Comparison of ENCODE assay signal across 20 cellular contexts in the genomic region with DNA sequence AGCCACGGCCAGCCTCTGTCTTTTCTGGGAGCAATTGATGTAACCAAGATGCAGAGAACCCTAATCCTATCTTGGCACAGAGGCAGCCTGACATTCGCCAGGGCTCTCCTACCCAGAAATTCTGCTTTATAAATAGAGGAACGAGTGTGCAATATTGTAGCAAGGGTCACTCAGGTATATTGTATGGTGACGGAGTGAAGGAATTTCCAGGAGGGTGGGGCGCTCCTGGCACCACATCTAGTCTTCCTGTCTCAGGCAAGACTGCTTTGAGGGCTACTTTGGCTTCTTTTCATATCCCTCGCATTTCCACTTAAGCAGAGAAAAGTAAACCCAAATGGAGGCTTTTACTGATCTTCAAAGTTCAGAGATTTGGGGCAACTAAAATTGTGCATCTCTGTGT.
A peak's percentile ranks its signal among the peaks of the same experiment; 100 is the strongest.
DNase-seq lines count a peak whose midpoint lies in the region; ATAC-seq and TF ChIP-seq lines count a peak whose summit lies in the region.
"Had no signal": no experiment of that assay in that cellular context is flagged by ENCODE, and none has a peak within 500 bp of the region (broad histone marks: within the 10 kb centered on the region; RNA-seq: fewer than 3 reads in every experiment).

No MANE protein-coding gene starts in this region.

- H3K27me3 Mint-ChIP-seq in MCF 10A (ENCODE audit: insufficient read depth, unreplicated experiment), result peaks cover 10% of the 10 kb centered on the region
- peaks cover 2% of the 10 kb centered on the region for H3K27me3 Mint-ChIP-seq in activated T-cell treated with anti-CD3 and anti-CD28 coated beads, Interleukin-2, amount 50 U/mL, for 4 hours (ENCODE audit: low read depth)
- H3K27me3 Mint-ChIP-seq: B cell; CD4-positive, CD25-positive, alpha-beta regulatory T cell had no signal

- POLR2A ChIA-PET in MCF 10A (lab: Yijun Ruan, JAX), result interaction anchor here (0.7 to 0.9 kb wide), 3 partner anchors 9 to 213 kb away, joined by 3 to 6 read pairs (median 3); no protein-coding TSS in a partner anchor

- no peaks in the 10 kb centered on the region for H3K36me3 ChIP-seq in breast epithelium
- no peaks in the 10 kb centered on the region for H3K36me3 ChIP-seq in mucosa of descending colon (ENCODE audit: low read depth)
- H3K36me3 ChIP-seq in upper lobe of right lung, result no peaks in the 10 kb centered on the region
- H3K36me3 ChIP-seq in vagina, result no peaks in the 10 kb centered on the region
- H3K36me3 ChIP-seq: BLaER1 had no signal

- H3K9me3 Mint-ChIP-seq in MCF 10A (ENCODE audit: unreplicated experiment), result peaks cover 25% of the 10 kb centered on the region
- peaks cover 5% of the 10 kb centered on the region for H3K9me3 Mint-ChIP-seq in activated T-cell treated with anti-CD3 and anti-CD28 coated beads, Interleukin-2, amount 50 U/mL, for 4 hours
- H3K9me3 Mint-ChIP-seq: CD8-positive, alpha-beta T cell had no signal

- H3K27me3 ChIP-seq in breast epithelium, result no peaks in the 10 kb centered on the region
- H3K27me3 ChIP-seq in upper lobe of right lung, result no peaks in the 10 kb centered on the region
- H3K27me3 ChIP-seq in vagina, result no peaks in the 10 kb centered on the region
- H3K27me3 ChIP-seq: BLaER1 had no signal

- intact Hi-C loops in MCF 10A (cut with micrococcal nuclease), result no loop called here
- intact Hi-C loops in breast epithelium (cut with DNase I; ENCODE audit: low total_unique reads), result no loop called here
- intact Hi-C loops in mucosa of descending colon (cut with DNase I, micrococcal nuclease), result no loop called here
- intact Hi-C loops in upper lobe of right lung (cut with DNase I), result no loop called here
- intact Hi-C loops in vagina (cut with DNase I), result no loop called here

- no peak overlapping the region for H3K27ac Mint-ChIP-seq in MCF 10A (ENCODE audit: low read depth, unreplicated experiment)
- H3K27ac Mint-ChIP-seq: B cell; CD4-positive, CD25-positive, alpha-beta regulatory T cell; CD8-positive, alpha-beta T cell had no signal

- no peak overlapping the region for H3K4me3 Mint-ChIP-seq in MCF 10A (ENCODE audit: unreplicated experiment)
- H3K4me3 Mint-ChIP-seq in activated T-cell treated with anti-CD3 and anti-CD28 coated beads, Interleukin-2, amount 50 U/mL, for 4 hours, result no peak overlapping the region
- H3K4me3 Mint-ChIP-seq: B cell; CD4-positive, CD25-positive, alpha-beta regulatory T cell; CD8-positive, alpha-beta T cell had no signal

- BruUV-seq in MCF 10A (replicated peaks; lab: Mats Ljungman, UMichigan), result no TSS peak

- H3K4me3 ChIP-seq in breast epithelium (no peak overlapping the region), mucosa of descending colon (no peak overlapping the region), upper lobe of right lung (no peak overlapping the region), vagina (no peak overlapping the region)
- H3K4me3 ChIP-seq: BLaER1, GM23248 had no signal

- no peaks in the 10 kb centered on the region for H3K4me1 Mint-ChIP-seq in MCF 10A (ENCODE audit: insufficient read depth, unreplicated experiment)
- H3K4me1 Mint-ChIP-seq in activated T-cell treated with anti-CD3 and anti-CD28 coated beads, Interleukin-2, amount 50 U/mL, for 4 hours (ENCODE audit: low read depth), result no peaks in the 10 kb centered on the region
- H3K4me1 Mint-ChIP-seq: B cell had no signal

- H3K9me3 ChIP-seq in breast epithelium (no peaks in the 10 kb centered on the region), mucosa of descending colon (no peaks in the 10 kb centered on the region), upper lobe of right lung (no peaks in the 10 kb centered on the region), vagina (no peaks in the 10 kb centered on the region)
- H3K9me3 ChIP-seq: BLaER1 had no signal

- H3K36me3 Mint-ChIP-seq in MCF 10A (ENCODE audit: insufficient read depth, unreplicated experiment), result no peaks in the 10 kb centered on the region
- no peaks in the 10 kb centered on the region for H3K36me3 Mint-ChIP-seq in activated T-cell treated with anti-CD3 and anti-CD28 coated beads, Interleukin-2, amount 50 U/mL, for 4 hours (ENCODE audit: insufficient read depth)
- H3K36me3 Mint-ChIP-seq: CD4-positive, CD25-positive, alpha-beta regulatory T cell; CD8-positive, alpha-beta T cell had no signal

- TF ChIP-seq CTCF in MCF 10A (IDR thresholded peaks at IDR 0.05; ENCODE audit: unreplicated experiment), result no peak
- TF ChIP-seq CTCF in breast epithelium (IDR thresholded peaks at IDR 0.05), result no peak
- TF ChIP-seq CTCF in mucosa of descending colon (IDR thresholded peaks at IDR 0.05), result no peak
- no peak for TF ChIP-seq CTCF in upper lobe of right lung (IDR thresholded peaks at IDR 0.05)
- TF ChIP-seq CTCF in vagina (IDR thresholded peaks at IDR 0.05), result no peak

- H3K27ac ChIP-seq in breast epithelium (no peak overlapping the region), upper lobe of right lung (no peak overlapping the region), vagina (no peak overlapping the region)
- H3K27ac ChIP-seq: 22Rv1, BLaER1, C4-2B, GM23248 had no signal

- ATAC-seq in esophagus mucosa, result peak; percentile 44
- ATAC-seq in mucosa of descending colon, result peak; percentile 63
- ATAC-seq in upper lobe of right lung, result peak; percentile 34
- ATAC-seq in GM21381 (IDR thresholded peaks at IDR 0.05; ENCODE audit: unreplicated experiment), result no peak
- no peak for ATAC-seq in activated T-cell treated with anti-CD3 and anti-CD28 coated beads, Interleukin-2, amount 50 U/mL, for 4 hours
- ATAC-seq: CD8-positive, alpha-beta T cell had no signal

- H3K4me1 ChIP-seq in breast epithelium (no peaks in the 10 kb centered on the region), mucosa of descending colon (ENCODE audit: low read depth) (no peaks in the 10 kb centered on the region), upper lobe of right lung (no peaks in the 10 kb centered on the region), vagina (no peaks in the 10 kb centered on the region)
- H3K4me1 ChIP-seq: BLaER1, Caco-2 had no signal

- TF ChIP-seq POLR2A in breast epithelium (IDR thresholded peaks at IDR 0.05) (no peak), vagina (IDR thresholded peaks at IDR 0.05) (no peak)

- CTCF ChIA-PET in MCF 10A (lab: Yijun Ruan, JAX), result no interaction called here

- DNase-seq in MCF 10A (ENCODE audit: unreplicated experiment) (peak; percentile 16), breast epithelium (ENCODE audit: low spot score in 2 of 2) (no peak), mucosa of descending colon (peak in 1 of 3 donors; percentile 6), upper lobe of right lung (no peak), vagina (ENCODE audit: extremely low spot score in 2 of 2) (no peak)
- no peak for DNase-seq in activated T-cell treated with anti-CD3 and anti-CD28 coated beads, Interleukin-2, amount 50 U/mL, for 4 hours
- DNase-seq: Caco-2; CD4-positive, CD25-positive, alpha-beta regulatory T cell; CD8-positive, alpha-beta T cell; DMS153; DND-41; GM23248; H7; HCEC 1CT had no signal

Comparison
In these comparisons a context has a peak if more than half of its experiments do, and no peak if none do; other contexts are left out.
1. ATAC-seq: peak in esophagus mucosa (single experiment), mucosa of descending colon (single experiment) and upper lobe of right lung (single experiment); none in GM21381 (single experiment) and activated T-cell treated with anti-CD3 and anti-CD28 coated beads, Interleukin-2, amount 50 U/mL, for 4 hours (0 of 2).